1 cellular context compared by ENCODE assay signal in genomic region chr7:54932818-54933543, GRCh38.
TF ChIP-seq lines count a peak whose summit lies in the region.

No MANE protein-coding gene starts in this region.

TF ChIP-seq in HEK293, 187 proteins besides CTCF, POLR2A, EP300 and RAD21 (continued from another document and continues in another):
- TF ChIP-seq REST (tag by site-specific recombination; IDR thresholded peaks at IDR 0.05) (no peak), ZBTB8A (tag by site-specific recombination; IDR thresholded peaks at IDR 0.05) (peak; percentile 87), ZNF610 (tag by site-specific recombination; IDR thresholded peaks at IDR 0.05; ENCODE audit: borderline replicate concordance) (no peak), ZNF670 (tag by site-specific recombination; IDR thresholded peaks at IDR 0.05; ENCODE audit: low read depth) (no peak), ZNF76 (tag by site-specific recombination; IDR thresholded peaks at IDR 0.05; ENCODE audit: borderline replicate concordance, low read depth) (peak; percentile 22; the same call in 1 of the 2 replicates), ZNF677 (tag by site-specific recombination; IDR thresholded peaks at IDR 0.05) (no peak), KLF17 (tag by site-specific recombination; IDR thresholded peaks at IDR 0.05) (no peak), ZNF571 (tag by site-specific recombination; IDR thresholded peaks at IDR 0.05) (no peak), ZNF626 (tag by site-specific recombination; IDR thresholded peaks at IDR 0.05) (no peak), ZBTB11 (tag by site-specific recombination; conservative IDR thresholded peaks at IDR 0.05; ENCODE audit: low read depth) (0 out of 2 replicates have a peak, but pooled peaks have one; percentile 13), YY1 (tag by site-specific recombination; IDR thresholded peaks at IDR 0.05) (no peak), ZNF202 (tag by site-specific recombination; IDR thresholded peaks at IDR 0.05; ENCODE audit: borderline replicate concordance) (no peak), ZNF157 (tag by site-specific recombination; IDR thresholded peaks at IDR 0.05) (no peak), HOXA7 (CRISPR knock-in tag; IDR thresholded peaks at IDR 0.05; ENCODE audit: borderline replicate concordance) (no peak), ZNF48 (tag by site-specific recombination; IDR thresholded peaks at IDR 0.05) (no peak), ZFP37 (tag by site-specific recombination; IDR thresholded peaks at IDR 0.05) (no peak), ZNF248 (tag by site-specific recombination; IDR thresholded peaks at IDR 0.05) (no peak), HOXC10 (CRISPR knock-in tag; IDR thresholded peaks at IDR 0.05) (no peak), ZNF660 (tag by site-specific recombination; IDR thresholded peaks at IDR 0.05) (no peak), ZNF514 (tag by site-specific recombination; IDR thresholded peaks at IDR 0.05) (no peak), ZNF23 (tag by site-specific recombination; IDR thresholded peaks at IDR 0.05; ENCODE audit: borderline replicate concordance) (no peak), ZNF350 (tag by site-specific recombination; IDR thresholded peaks at IDR 0.05) (no peak), ZNF561 (tag by site-specific recombination; IDR thresholded peaks at IDR 0.05; ENCODE audit: borderline replicate concordance) (no peak), ZNF426 (tag by site-specific recombination; IDR thresholded peaks at IDR 0.05) (no peak), ZNF777 (tag by site-specific recombination; IDR thresholded peaks at IDR 0.05; ENCODE audit: borderline replicate concordance) (no peak), ZNF600 (tag by site-specific recombination; IDR thresholded peaks at IDR 0.05) (no peak), ZNF530 (tag by site-specific recombination; IDR thresholded peaks at IDR 0.05; ENCODE audit: low read depth) (no peak), ZNF621 (tag by site-specific recombination; IDR thresholded peaks at IDR 0.05) (no peak), ZNF704 (tag by site-specific recombination; IDR thresholded peaks at IDR 0.05) (no peak), SETDB1 (IDR thresholded peaks at IDR 0.05; ENCODE audit: insufficient read length, low read length) (no peak), ZNF391 (tag by site-specific recombination; IDR thresholded peaks at IDR 0.05; ENCODE audit: borderline replicate concordance, low read depth) (no peak), ZNF433 (tag by site-specific recombination; IDR thresholded peaks at IDR 0.05; ENCODE audit: low read depth) (no peak), ZNF2 (tag by site-specific recombination; IDR thresholded peaks at IDR 0.05) (no peak), ZNF121 (tag by site-specific recombination; IDR thresholded peaks at IDR 0.05) (no peak), SP7 (tag by site-specific recombination; IDR thresholded peaks at IDR 0.05) (0 out of 2 replicates have a peak, but pooled peaks have one; percentile 15), ZNF645 (tag by site-specific recombination; IDR thresholded peaks at IDR 0.05) (no peak), ZNF555 (tag by site-specific recombination; conservative IDR thresholded peaks at IDR 0.05) (no peak), ZFP3 (tag by site-specific recombination; IDR thresholded peaks at IDR 0.05; ENCODE audit: low read depth) (no peak), ZNF521 (tag by site-specific recombination; IDR thresholded peaks at IDR 0.05) (no peak)
- TF ChIP-seq, protein P1, sequence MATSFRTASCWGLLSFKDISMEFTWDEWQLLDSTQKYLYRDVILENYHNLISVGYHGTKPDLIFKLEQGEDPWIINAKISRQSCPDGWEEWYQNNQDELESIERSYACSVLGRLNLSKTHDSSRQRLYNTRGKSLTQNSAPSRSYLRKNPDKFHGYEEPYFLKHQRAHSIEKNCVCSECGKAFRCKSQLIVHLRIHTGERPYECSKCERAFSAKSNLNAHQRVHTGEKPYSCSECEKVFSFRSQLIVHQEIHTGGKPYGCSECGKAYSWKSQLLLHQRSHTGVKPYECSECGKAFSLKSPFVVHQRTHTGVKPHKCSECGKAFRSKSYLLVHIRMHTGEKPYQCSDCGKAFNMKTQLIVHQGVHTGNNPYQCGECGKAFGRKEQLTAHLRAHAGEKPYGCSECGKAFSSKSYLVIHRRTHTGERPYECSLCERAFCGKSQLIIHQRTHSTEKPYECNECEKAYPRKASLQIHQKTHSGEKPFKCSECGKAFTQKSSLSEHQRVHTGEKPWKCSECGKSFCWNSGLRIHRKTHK (tag by site-specific recombination; IDR thresholded peaks at IDR 0.05): no peak
- TF ChIP-seq, protein P2, sequence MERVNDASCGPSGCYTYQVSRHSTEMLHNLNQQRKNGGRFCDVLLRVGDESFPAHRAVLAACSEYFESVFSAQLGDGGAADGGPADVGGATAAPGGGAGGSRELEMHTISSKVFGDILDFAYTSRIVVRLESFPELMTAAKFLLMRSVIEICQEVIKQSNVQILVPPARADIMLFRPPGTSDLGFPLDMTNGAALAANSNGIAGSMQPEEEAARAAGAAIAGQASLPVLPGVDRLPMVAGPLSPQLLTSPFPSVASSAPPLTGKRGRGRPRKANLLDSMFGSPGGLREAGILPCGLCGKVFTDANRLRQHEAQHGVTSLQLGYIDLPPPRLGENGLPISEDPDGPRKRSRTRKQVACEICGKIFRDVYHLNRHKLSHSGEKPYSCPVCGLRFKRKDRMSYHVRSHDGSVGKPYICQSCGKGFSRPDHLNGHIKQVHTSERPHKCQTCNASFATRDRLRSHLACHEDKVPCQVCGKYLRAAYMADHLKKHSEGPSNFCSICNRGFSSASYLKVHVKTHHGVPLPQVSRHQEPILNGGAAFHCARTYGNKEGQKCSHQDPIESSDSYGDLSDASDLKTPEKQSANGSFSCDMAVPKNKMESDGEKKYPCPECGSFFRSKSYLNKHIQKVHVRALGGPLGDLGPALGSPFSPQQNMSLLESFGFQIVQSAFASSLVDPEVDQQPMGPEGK (tag by site-specific recombination; IDR thresholded peaks at IDR 0.05): peak; percentile 71
- TF ChIP-seq, protein P3, sequence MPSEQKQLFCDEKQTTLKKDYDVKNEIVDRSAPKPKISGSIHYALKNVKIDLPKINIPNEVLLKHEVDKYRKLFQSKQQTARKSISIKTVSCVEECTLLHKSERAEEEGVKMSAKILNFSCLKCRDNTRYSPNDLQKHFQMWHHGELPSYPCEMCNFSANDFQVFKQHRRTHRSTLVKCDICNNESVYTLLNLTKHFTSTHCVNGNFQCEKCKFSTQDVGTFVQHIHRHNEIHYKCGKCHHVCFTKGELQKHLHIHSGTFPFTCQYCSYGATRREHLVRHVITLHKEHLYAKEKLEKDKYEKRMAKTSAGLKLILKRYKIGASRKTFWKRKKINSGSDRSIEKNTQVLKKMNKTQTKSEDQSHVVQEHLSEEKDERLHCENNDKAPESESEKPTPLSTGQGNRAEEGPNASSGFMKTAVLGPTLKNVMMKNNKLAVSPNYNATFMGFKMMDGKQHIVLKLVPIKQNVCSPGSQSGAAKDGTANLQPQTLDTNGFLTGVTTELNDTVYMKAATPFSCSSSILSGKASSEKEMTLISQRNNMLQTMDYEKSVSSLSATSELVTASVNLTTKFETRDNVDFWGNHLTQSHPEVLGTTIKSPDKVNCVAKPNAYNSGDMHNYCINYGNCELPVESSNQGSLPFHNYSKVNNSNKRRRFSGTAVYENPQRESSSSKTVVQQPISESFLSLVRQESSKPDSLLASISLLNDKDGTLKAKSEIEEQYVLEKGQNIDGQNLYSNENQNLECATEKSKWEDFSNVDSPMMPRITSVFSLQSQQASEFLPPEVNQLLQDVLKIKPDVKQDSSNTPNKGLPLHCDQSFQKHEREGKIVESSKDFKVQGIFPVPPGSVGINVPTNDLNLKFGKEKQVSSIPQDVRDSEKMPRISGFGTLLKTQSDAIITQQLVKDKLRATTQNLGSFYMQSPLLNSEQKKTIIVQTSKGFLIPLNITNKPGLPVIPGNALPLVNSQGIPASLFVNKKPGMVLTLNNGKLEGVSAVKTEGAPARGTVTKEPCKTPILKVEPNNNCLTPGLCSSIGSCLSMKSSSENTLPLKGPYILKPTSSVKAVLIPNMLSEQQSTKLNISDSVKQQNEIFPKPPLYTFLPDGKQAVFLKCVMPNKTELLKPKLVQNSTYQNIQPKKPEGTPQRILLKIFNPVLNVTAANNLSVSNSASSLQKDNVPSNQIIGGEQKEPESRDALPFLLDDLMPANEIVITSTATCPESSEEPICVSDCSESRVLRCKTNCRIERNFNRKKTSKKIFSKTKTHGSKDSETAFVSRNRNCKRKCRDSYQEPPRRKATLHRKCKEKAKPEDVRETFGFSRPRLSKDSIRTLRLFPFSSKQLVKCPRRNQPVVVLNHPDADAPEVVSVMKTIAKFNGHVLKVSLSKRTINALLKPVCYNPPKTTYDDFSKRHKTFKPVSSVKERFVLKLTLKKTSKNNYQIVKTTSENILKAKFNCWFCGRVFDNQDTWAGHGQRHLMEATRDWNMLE (tag by site-specific recombination; conservative IDR thresholded peaks at IDR 0.05; ENCODE audit: low read depth): no peak
- TF ChIP-seq, protein P4, sequence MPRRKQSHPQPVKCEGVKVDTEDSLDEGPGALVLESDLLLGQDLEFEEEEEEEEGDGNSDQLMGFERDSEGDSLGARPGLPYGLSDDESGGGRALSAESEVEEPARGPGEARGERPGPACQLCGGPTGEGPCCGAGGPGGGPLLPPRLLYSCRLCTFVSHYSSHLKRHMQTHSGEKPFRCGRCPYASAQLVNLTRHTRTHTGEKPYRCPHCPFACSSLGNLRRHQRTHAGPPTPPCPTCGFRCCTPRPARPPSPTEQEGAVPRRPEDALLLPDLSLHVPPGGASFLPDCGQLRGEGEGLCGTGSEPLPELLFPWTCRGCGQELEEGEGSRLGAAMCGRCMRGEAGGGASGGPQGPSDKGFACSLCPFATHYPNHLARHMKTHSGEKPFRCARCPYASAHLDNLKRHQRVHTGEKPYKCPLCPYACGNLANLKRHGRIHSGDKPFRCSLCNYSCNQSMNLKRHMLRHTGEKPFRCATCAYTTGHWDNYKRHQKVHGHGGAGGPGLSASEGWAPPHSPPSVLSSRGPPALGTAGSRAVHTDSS (tag by site-specific recombination; IDR thresholded peaks at IDR 0.05): no peak
